In genomic region chr17:78427140-78427539, GRCh38 we compare ENCODE assay signal across 20 cellular contexts.
"Had no signal": no experiment of that assay in that cellular context is flagged by ENCODE, and none has a peak within 500 bp of the region (broad histone marks: within the 10 kb centered on the region; RNA-seq: fewer than 3 reads in every experiment).

No MANE protein-coding gene starts in this region.

- H3K9me3 Mint-ChIP-seq: effector memory CD8-positive, alpha-beta T cell; nephron progenitor cell; stimulated activated memory B cell treated with anti-CD40 and anti-IgM and Interleukin-4, amounts not matched to agents 10 μg/mL and 1 μg/mL and 100 μg/mL, for 72 hours; stimulated activated naive CD8-positive, alpha-beta T cell treated with anti-CD3 and anti-CD28 coated beads, Interleukin-15, amount 100 ng/mL, for 72 hours had no signal

- ATAC-seq: effector memory CD8-positive, alpha-beta T cell; gastroesophageal sphincter; left lobe of liver; naive thymus-derived CD4-positive, alpha-beta T cell; psoas muscle; sciatic nerve; stimulated activated memory B cell treated with anti-CD40 and anti-IgM and Interleukin-4, amounts not matched to agents 10 μg/mL and 1 μg/mL and 100 μg/mL, for 72 hours had no signal

- H3K27ac Mint-ChIP-seq: effector memory CD8-positive, alpha-beta T cell; nephron progenitor cell; stimulated activated memory B cell treated with anti-CD40 and anti-IgM and Interleukin-4, amounts not matched to agents 10 μg/mL and 1 μg/mL and 100 μg/mL, for 72 hours; stimulated activated naive CD8-positive, alpha-beta T cell treated with anti-CD3 and anti-CD28 coated beads, Interleukin-15, amount 100 ng/mL, for 72 hours had no signal

- DNase-seq: cortex of kidney; effector memory CD8-positive, alpha-beta T cell; esophagus squamous epithelium; foreskin fibroblast; kidney glomerular epithelial cell; mammary epithelial cell; naive thymus-derived CD4-positive, alpha-beta T cell; nephron progenitor cell; psoas muscle; retina; spleen; stimulated activated CD4-positive, alpha-beta T cell treated with anti-CD3 and anti-CD28 coated beads, Interleukin-15, amount 100 ng/mL, for 24 hours; stimulated activated CD4-positive, alpha-beta T cell treated with anti-CD3 and anti-CD28 coated beads, Interleukin-1b, Interleukin-23, amount 100 ng/mL, for 48 hours; stimulated activated CD4-positive, alpha-beta T cell treated with anti-CD3 and anti-CD28 coated beads, Interleukin-4, amount 100 ng/mL, for 24 hours; stimulated activated naive CD8-positive, alpha-beta T cell treated with anti-CD3 and anti-CD28 coated beads, Interleukin-15, amount 100 ng/mL, for 72 hours; trophoblast cell had no signal

- H3K27ac ChIP-seq: esophagus squamous epithelium, gastroesophageal sphincter, psoas muscle had no signal
